In the genomic region with DNA sequence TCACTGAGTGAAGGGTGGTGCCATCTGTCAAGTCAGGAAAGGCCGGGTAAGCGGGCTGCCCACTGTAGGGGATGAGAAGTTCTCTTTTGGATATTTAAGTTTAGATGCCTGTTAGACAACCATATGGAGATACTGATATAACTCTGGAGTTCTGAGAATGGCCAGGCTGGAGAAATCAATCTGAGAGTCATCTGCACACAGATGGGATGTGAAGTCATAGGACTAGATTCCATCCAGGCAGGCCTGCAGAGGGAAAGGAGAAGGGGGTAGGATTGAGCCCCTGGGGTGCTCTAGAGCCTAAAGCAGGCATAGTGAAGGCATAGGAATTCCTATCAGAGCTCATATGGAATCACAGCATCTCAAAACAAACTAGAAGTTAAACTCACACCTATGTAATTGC, we compare ENCODE assay signal across 24 cellular contexts. TPM values are rescaled to one million over a fixed set of nuclear protein-coding genes. Genes with fewer than 3 reads are reported as not detected.
DNase-seq lines count a peak whose midpoint lies in the region; ATAC-seq and TF ChIP-seq lines count a peak whose summit lies in the region.
"Had no signal": no experiment of that assay in that cellular context is flagged by ENCODE, and none has a peak within 500 bp of the region (broad histone marks: within the 10 kb centered on the region; RNA-seq: fewer than 3 reads in every experiment).

No MANE protein-coding gene starts in this region.

- peaks cover 43% of the 10 kb centered on the region for H3K4me1 ChIP-seq in GM23248 (ENCODE audit: insufficient read depth)
- H3K4me1 ChIP-seq in osteoblast (ENCODE audit: insufficient read depth, low read length): peaks cover 25% of the 10 kb centered on the region
- peaks cover 11% of the 10 kb centered on the region for H3K4me1 ChIP-seq in mucosa of descending colon (ENCODE audit: low read depth)

- TF ChIP-seq CTCF in osteoblast (IDR thresholded peaks at IDR 0.05; ENCODE audit: extremely low read depth, low read depth, low read length) (no peak), mucosa of descending colon (IDR thresholded peaks at IDR 0.05) (no peak)

- in situ Hi-C loops in GM23248 (cut with MboI): no loop called here

- H3K27me3 ChIP-seq in GM23248 (replicated peaks; ENCODE audit: insufficient read depth) (no peaks in the 10 kb centered on the region), osteoblast (ENCODE audit: insufficient read depth, low read length) (no peaks in the 10 kb centered on the region)
- H3K27me3 ChIP-seq: colonic mucosa, esophagus muscularis mucosa, sigmoid colon, thyroid gland had no signal

- H3K4me3 ChIP-seq in GM23248 (peak overlapping the region; percentile 22), osteoblast (ENCODE audit: insufficient read depth, low read length) (no peak overlapping the region), mucosa of descending colon (no peak overlapping the region)
- H3K4me3 ChIP-seq: colonic mucosa, esophagus muscularis mucosa, lower lobe of right lung, sigmoid colon, thyroid gland had no signal

- intact Hi-C loops in mucosa of descending colon (cut with DNase I, micrococcal nuclease): no loop called here

- H3K4me2 ChIP-seq in GM23248 (ENCODE audit: unreplicated experiment) (peak overlapping the region; percentile 48), osteoblast (ENCODE audit: insufficient read depth, low read length) (peak overlapping the region; percentile 27)

- H3K36me3 ChIP-seq in GM23248 (ENCODE audit: low read depth): no peaks in the 10 kb centered on the region
- H3K36me3 ChIP-seq in osteoblast (ENCODE audit: insufficient read depth, low read length): no peaks in the 10 kb centered on the region
- no peaks in the 10 kb centered on the region for H3K36me3 ChIP-seq in mucosa of descending colon (ENCODE audit: low read depth)
- H3K36me3 ChIP-seq: colonic mucosa, esophagus muscularis mucosa, lower lobe of right lung, sigmoid colon, thyroid gland had no signal

- WGBS in GM23248 (ENCODE audit: low coverage in 1 of 2, low lambda C conversion rate in 2 of 2, missing lambda C conversion rate in 2 of 2), 2 experiments: 66 to 69% methylated on average over 2 of the region's 2 CpGs

- no peaks in the 10 kb centered on the region for H3K9me3 ChIP-seq in GM23248 (ENCODE audit: low read depth)
- H3K9me3 ChIP-seq in osteoblast (ENCODE audit: low read depth, low read length): no peaks in the 10 kb centered on the region
- no peaks in the 10 kb centered on the region for H3K9me3 ChIP-seq in mucosa of descending colon
- H3K9me3 ChIP-seq: colonic mucosa, esophagus muscularis mucosa, lower lobe of right lung, sigmoid colon, thyroid gland had no signal

- H2AFZ ChIP-seq in GM23248 (no peak overlapping the region), osteoblast (ENCODE audit: low read length) (no peak overlapping the region)

- H3K79me2 ChIP-seq in GM23248 (ENCODE audit: insufficient read depth) (peaks cover 96% of the 10 kb centered on the region), osteoblast (ENCODE audit: insufficient read depth, low read length) (peaks cover 94% of the 10 kb centered on the region)

- peaks cover 34% of the 10 kb centered on the region for H3F3A ChIP-seq in GM23248 (ENCODE audit: insufficient read depth)

- H3K9ac ChIP-seq in GM23248: peak overlapping the region; percentile 60

- no peaks in the 10 kb centered on the region for H3K9me2 ChIP-seq in GM23248 (ENCODE audit: insufficient read depth)

- 0 out of 2 replicates have a peak, but pooled peaks cover 7% of the 10 kb centered on the region for H4K20me1 ChIP-seq in GM23248 (ENCODE audit: insufficient read depth)
- peaks cover 47% of the 10 kb centered on the region for H4K20me1 ChIP-seq in osteoblast (ENCODE audit: insufficient read depth, low read length)

- ATAC-seq in mucosa of descending colon: no peak
- ATAC-seq: effector memory CD8-positive, alpha-beta T cell; HCT116; stimulated activated naive CD8-positive, alpha-beta T cell treated with anti-CD3 and anti-CD28 coated beads, Interleukin-15, amount 100 ng/mL, for 72 hours had no signal

- peak overlapping the region; percentile 85 for H3K27ac ChIP-seq in GM23248
- H3K27ac ChIP-seq in osteoblast (ENCODE audit: low read depth, low read length): peak overlapping the region; percentile 49
- H3K27ac ChIP-seq: colonic mucosa, esophagus muscularis mucosa, lower lobe of right lung, sigmoid colon, thyroid gland had no signal

- DNase-seq in GM23248: peak; percentile 67
- peak; percentile 52 to 69 for DNase-seq in NCI-H524 (lab: John Stamatoyannopoulos, UW)
- peak; percentile 46 for DNase-seq in epidermal melanocyte (ENCODE audit: insufficient read length, low spot score)
- DNase-seq in osteoblast (ENCODE audit: insufficient read length, low spot score, missing footprints): peak; percentile 75
- no peak for DNase-seq in NCI-H748 (lab: John Stamatoyannopoulos, UW; ENCODE audit: unreplicated experiment)
- DNase-seq in mucosa of descending colon: no peak
- no peak for DNase-seq in RPMI8226
- DNase-seq: activated CD4-positive, alpha-beta T cell treated with anti-CD3 and anti-CD28 coated beads, Interleukin-2, amount 10 ng/mL, durations not matched to agents 7 days and 5 days; activated naive CD4-positive, alpha-beta T cell treated with Interleukin-2 at 50 U/mL for 16 hours; activated T-cell treated with anti-CD3 and anti-CD28 coated beads, Interleukin-2, amount 50 U/mL, for 48 hours; amniotic stem cell; CD4-positive, alpha-beta memory T cell; colonic mucosa; effector memory CD8-positive, alpha-beta T cell; lower lobe of right lung; NCI-H1092; NCI-H2081; NCI-H69; sigmoid colon; stimulated activated CD4-positive, alpha-beta T cell treated with anti-CD3 and anti-CD28 coated beads, Interleukin-15, amount 100 ng/mL, for 24 hours; stimulated activated naive CD8-positive, alpha-beta T cell treated with anti-CD3 and anti-CD28 coated beads, Interleukin-15, amount 100 ng/mL, for 72 hours; thyroid gland had no signal

RNA-seq across cellular contexts. Expression of a gene that starts 30.1 kb away (rescaled TPM):
- total RNA-seq in GM23248 (2014; rRNA removed; shearing (Covaris generic)): 8.5 and 19.7 TPM in 2 replicates
- 19.5 and 20.3 TPM in 2 replicates for polyA plus RNA-seq in GM23248 (2016; fragmentation: Nextera tagmentation; extraction: Ambion mirVana)
- total RNA-seq in osteoblast (15.3 and 17.4 TPM in 2 replicates), mucosa of descending colon (10 to 100 TPM; 38.1 to 65.0 (median 43.4) TPM)

Comparison
In these comparisons a context has a peak if more than half of its experiments do, and no peak if none do; other contexts are left out.
1. DNase-seq: peak in GM23248 (single experiment), NCI-H524 (2 of 2), epidermal melanocyte (single experiment) and osteoblast (single experiment); none in NCI-H748 (single experiment), mucosa of descending colon (0 of 3) and RPMI8226 (single experiment).